In the genomic region with DNA sequence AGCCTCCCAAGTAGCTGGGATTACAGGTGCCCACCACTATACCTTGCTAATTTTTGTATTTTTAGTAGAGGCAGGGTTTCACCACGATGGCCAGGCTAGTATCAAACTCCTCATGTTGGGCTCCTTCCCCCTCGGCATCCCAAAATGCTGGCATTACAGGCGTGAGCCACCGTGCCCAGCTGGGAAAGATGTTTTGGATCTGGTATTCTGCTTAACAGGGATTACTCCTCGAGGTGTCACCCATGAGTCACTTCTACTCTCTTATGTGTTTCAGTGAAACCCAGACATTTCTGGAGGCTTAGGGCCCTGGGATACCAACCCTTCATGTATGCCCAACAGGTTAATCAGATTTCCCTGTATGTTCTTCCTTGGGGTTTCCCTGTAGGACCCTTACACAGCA, we compare ENCODE assay signal across 14 cellular contexts. TPM values are rescaled to one million over a fixed set of nuclear protein-coding genes. Genes with fewer than 3 reads are reported as not detected.
DNase-seq lines count a peak whose midpoint lies in the region; FAIRE-seq and TF ChIP-seq lines count a peak whose summit lies in the region.
"Had no signal": no experiment of that assay in that cellular context is flagged by ENCODE, and none has a peak within 500 bp of the region (broad histone marks: within the 10 kb centered on the region; RNA-seq: fewer than 3 reads in every experiment).

No MANE protein-coding gene starts in this region.

- no peaks in the 10 kb centered on the region for H3K27me3 ChIP-seq in SK-N-SH (ENCODE audit: insufficient read depth)

- no peak for TF ChIP-seq POLR2A in H54 (IDR thresholded peaks at IDR 0.05; ENCODE audit: low read depth, low read length)
- no peak for TF ChIP-seq POLR2A in lower leg skin (IDR thresholded peaks at IDR 0.05)

- DNase-seq in D341Med (ENCODE audit: low spot score) (peak; percentile 43), H54 (ENCODE audit: insufficient read length, low spot score) (peak; percentile 61), SK-N-SH (peak; percentile 8), lower leg skin (ENCODE audit: low spot score in 2 of 2) (peak; percentile 27 to 53), OCI-M2 (lab: John Stamatoyannopoulos, UW; ENCODE audit: unreplicated experiment) (no peak), amygdala (lab: John Stamatoyannopoulos, UW) (no peak), SIG-M5 treated with dmso at 0.1 percent for 504 hours (lab: John Stamatoyannopoulos, UW; ENCODE audit: unreplicated experiment) (no peak)
- no peak for DNase-seq in NK-92 treated with Interleukin-12 subunit alpha and Interleukin-12 subunit beta, amount 100 ng/mL, for 24 hours (lab: John Stamatoyannopoulos, UW)
- DNase-seq: amniotic stem cell; endodermal cell; NCI-H524; stimulated activated naive CD4-positive, alpha-beta T cell had no signal

- no peaks in the 10 kb centered on the region for H4K20me1 ChIP-seq in SK-N-SH (ENCODE audit: insufficient read depth)

- FAIRE-seq in H54 (lab: Jason Lieb, UNC): peak; percentile 94

- no peak for TF ChIP-seq EP300 in SK-N-SH (IDR thresholded peaks at IDR 0.05; ENCODE audit: borderline replicate concordance in 1 of 2, low read depth in 1 of 2, low read length in 1 of 2)

- peaks cover 0 to 15% of the 10 kb centered on the region in 2 experiments; a peak in 2 of 4 replicates for H3K4me1 ChIP-seq in SK-N-SH (ENCODE audit: control insufficient read depth in 1 of 2, insufficient read depth in 2 of 2, low read depth in 1 of 2, low read length in 1 of 2)

- no peaks in the 10 kb centered on the region for H3K79me2 ChIP-seq in SK-N-SH (ENCODE audit: insufficient read depth)

- CTCF ChIA-PET in SK-N-SH (lab: Yijun Ruan, JAX): interaction anchor here (0.7 to 3.7 kb wide), 15 partner anchors 8 to 275 kb away, joined by 3 to 36 read pairs (median 4); no protein-coding TSS in a partner anchor

- no peaks in the 10 kb centered on the region for H3K9me3 ChIP-seq in SK-N-SH

- POLR2A ChIA-PET in SK-N-SH (lab: Yijun Ruan, JAX): no interaction called here

- TF ChIP-seq RAD21 in SK-N-SH (IDR thresholded peaks at IDR 0.05; ENCODE audit: low read length): peak; percentile 14; the same call in 1 of the 2 replicates

- H3K9me2 ChIP-seq in SK-N-SH: no peaks in the 10 kb centered on the region

- peak overlapping the region; percentile 52; the same call in 1 of the 2 replicates for H3K4me2 ChIP-seq in SK-N-SH

- no peaks in the 10 kb centered on the region for H3K36me3 ChIP-seq in SK-N-SH (replicated peaks in 1 of 2; ENCODE audit: control insufficient read depth in 1 of 2, insufficient read depth in 2 of 2, low read length in 1 of 2)

- no peak overlapping the region for H2AFZ ChIP-seq in SK-N-SH (ENCODE audit: low read depth)

- no peak overlapping the region for H3K4me3 ChIP-seq in SK-N-SH (ENCODE audit: low read depth in 2 of 2, low read length in 1 of 2)
- H3K4me3 ChIP-seq in lower leg skin (ENCODE audit: low read depth, poor library complexity, severe bottlenecking): no peak overlapping the region

- 0 out of 2 replicates have a peak, but pooled peaks have one; percentile 5 for TF ChIP-seq CTCF in SK-N-SH (IDR thresholded peaks at IDR 0.05)
- TF ChIP-seq CTCF in lower leg skin (IDR thresholded peaks at IDR 0.05): no peak

- no peak overlapping the region for H3K9ac ChIP-seq in SK-N-SH

- H3K27ac ChIP-seq in SK-N-SH (ENCODE audit: low read depth in 2 of 2, low read length in 1 of 2): no peak overlapping the region

- no peaks in the 10 kb centered on the region for H3F3A ChIP-seq in SK-N-SH (replicated peaks; ENCODE audit: insufficient read depth)

- 55% methylated on average over 5 of the region's 5 CpGs for WGBS in SK-N-SH (ENCODE audit: low lambda C conversion rate)
- 45 to 62% methylated on average over 5 of the region's 5 CpGs for WGBS in lower leg skin, 2 donors

- intact Hi-C loops in lower leg skin (cut with DNase I; ENCODE audit: low total_unique reads): no loop called here

TF ChIP-seq in SK-N-SH, 30 proteins besides CTCF, POLR2A, EP300 and RAD21:
- TF ChIP-seq SMC3 (IDR thresholded peaks at IDR 0.05; ENCODE audit: low read depth, low read length) (peak; percentile 21; the same call in 1 of the 2 replicates), TEAD4 (IDR thresholded peaks at IDR 0.05; ENCODE audit: borderline replicate concordance, insufficient read depth) (no peak)

RNA-seq across cellular contexts. Expression of a gene that starts 11.8 kb away (rescaled TPM):
- polyA plus RNA-seq in SK-N-SH (2012; rRNA removed): 0.03 TPM in 1 of 2 replicates, not detected in the other
- not detected in 2 replicates for polyA plus RNA-seq in SK-N-SH (2012; cell fraction: cytosol; rRNA removed)
- polyA plus RNA-seq in SK-N-SH (2012; cell fraction: nucleus; rRNA removed): not detected in 2 replicates
- total RNA-seq in lower leg skin: under 1 TPM; 0.29 to 0.80 (median 0.35) TPM
- total RNA-seq: activated CD8-positive, alpha-beta memory T cell treated with anti-CD3 and anti-CD28 coated beads for 36 hours; endodermal cell; T-helper 1 cell treated with Interleukin-12 subunit alpha and Interleukin-12 subunit beta and Interleukin-4 antibody, amounts not matched to agents 30 ng/mL and 1 ng/mL, for 36 hours had no signal

RNA-seq across cellular contexts. Expression of a gene that starts 25.8 kb away (rescaled TPM):
- polyA plus RNA-seq in SK-N-SH (2012; rRNA removed): 0.48 and 0.73 TPM in 2 replicates
- 0.26 and 0.38 TPM in 2 replicates for polyA plus RNA-seq in SK-N-SH (2012; cell fraction: cytosol; rRNA removed)
- polyA plus RNA-seq in SK-N-SH (2012; cell fraction: nucleus; rRNA removed): 1.3 and 1.7 TPM in 2 replicates
- 1 to 10 TPM in 1 of 4 donors, under 1 TPM in 3; 0.46 to 2.9 (median 0.83) TPM for total RNA-seq in lower leg skin
- total RNA-seq: T-helper 1 cell treated with Interleukin-12 subunit alpha and Interleukin-12 subunit beta and Interleukin-4 antibody, amounts not matched to agents 30 ng/mL and 1 ng/mL, for 36 hours had no signal

Comparison
In these comparisons a context has a peak if more than half of its experiments do, and no peak if none do; other contexts are left out.
1. DNase-seq: peak in D341Med (single experiment), H54 (single experiment), SK-N-SH (single experiment) and lower leg skin (2 of 2); none in OCI-M2 (single experiment), amygdala (0 of 56), SIG-M5 treated with dmso at 0.1 percent for 504 hours (single experiment) and NK-92 treated with Interleukin-12 subunit alpha and Interleukin-12 subunit beta, amount 100 ng/mL, for 24 hours (single experiment).